ENCODE assay signal across 27 cellular contexts in the genomic region with DNA sequence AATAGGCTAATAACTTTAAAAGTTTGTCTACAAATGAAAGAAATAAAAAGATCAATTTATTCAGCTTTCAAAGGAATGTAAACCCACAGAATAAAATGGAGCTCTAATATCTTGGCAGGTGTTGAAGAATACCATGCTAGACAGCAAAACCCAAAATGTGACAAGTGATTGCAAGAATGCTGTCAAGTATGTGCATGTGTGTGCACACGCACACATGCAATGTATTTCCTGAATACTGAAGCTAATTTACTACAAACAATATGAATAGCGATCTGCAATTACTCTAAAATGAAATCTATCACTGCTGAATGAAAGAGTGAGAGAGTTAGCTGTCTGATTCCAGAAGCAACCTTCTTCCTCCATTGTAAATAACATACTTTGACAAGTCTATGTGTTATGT.
"Had no signal": no experiment of that assay in that cellular context is flagged by ENCODE, and none has a peak within 500 bp of the region (broad histone marks: within the 10 kb centered on the region; RNA-seq: fewer than 3 reads in every experiment).

No MANE protein-coding gene starts in this region.

- ATAC-seq: naive thymus-derived CD8-positive, alpha-beta T cell; natural killer cell treated with Interleukin-12 subunit alpha and Interleukin-12 subunit beta and Interleukin-15 and Interleukin-18, amount 100 ng/mL, for 72 hours; right cardiac atrium; right lobe of liver; stimulated activated effector memory CD8-positive, alpha-beta T cell treated with anti-CD3 and anti-CD28 coated beads, Interleukin-12 subunit alpha, Interleukin-12 subunit beta, amount 100 ng/mL, for 72 hours; stimulated activated naive CD8-positive, alpha-beta T cell treated with anti-CD3 and anti-CD28 coated beads, Interleukin-15, amount 100 ng/mL, for 72 hours; stimulated activated naive CD8-positive, alpha-beta T cell treated with anti-CD3 and anti-CD28 coated beads, Interleukin-15, Interleukin-2, amounts not matched to agents 100 U/mL and 50 U/mL, for 24 hours; upper lobe of right lung had no signal

- H3K36me3 ChIP-seq: neural progenitor cell, ovary, prostate gland, right lobe of liver, sigmoid colon, suprapubic skin, tibial artery, transverse colon, upper lobe of right lung, uterus had no signal

- H3K4me2 ChIP-seq: neural progenitor cell had no signal

- H3K9me3 ChIP-seq: ovary, prostate gland, right lobe of liver, sigmoid colon, suprapubic skin, testis, tibial artery, transverse colon, upper lobe of right lung, uterus had no signal

- H3K27me3 ChIP-seq: neural progenitor cell, ovary, right lobe of liver, sigmoid colon, suprapubic skin, testis, tibial artery, transverse colon, upper lobe of right lung, uterus had no signal

- H3K4me1 ChIP-seq: neural progenitor cell, prostate gland, right lobe of liver, sigmoid colon, suprapubic skin, testis, tibial artery, transverse colon, upper lobe of right lung, uterus had no signal

- H3K9ac ChIP-seq: neural progenitor cell had no signal

- H3K4me3 ChIP-seq: neural progenitor cell, ovary, prostate gland, right lobe of liver, sigmoid colon, suprapubic skin, testis, tibial artery, transverse colon, upper lobe of right lung, uterus had no signal

- FAIRE-seq: small intestine had no signal

- DNase-seq: naive B cell; naive thymus-derived CD8-positive, alpha-beta T cell; nephron progenitor cell; occipital lobe; ovary; right cardiac atrium; right lobe of liver; sigmoid colon; small intestine; stimulated activated CD4-positive, alpha-beta T cell treated with anti-CD3 and anti-CD28 coated beads, Interleukin-15, amount 100 ng/mL, for 24 hours; stimulated activated CD4-positive, alpha-beta T cell treated with anti-CD3 and anti-CD28 coated beads, Interleukin-2, amount 100 ng/mL, for 24 hours; stimulated activated CD4-positive, alpha-beta T cell treated with anti-CD3 and anti-CD28 coated beads, Interleukin-2, amount 100 ng/mL, for 48 hours; stimulated activated CD4-positive, alpha-beta T cell treated with anti-CD3 and anti-CD28 coated beads, Interleukin-4, amount 100 ng/mL, for 24 hours; stimulated activated naive CD4-positive, alpha-beta T cell; stimulated activated naive CD8-positive, alpha-beta T cell treated with anti-CD3 and anti-CD28 coated beads, Interleukin-15, amount 100 ng/mL, for 72 hours; stimulated activated naive CD8-positive, alpha-beta T cell treated with anti-CD3 and anti-CD28 coated beads, Interleukin-15, Interleukin-2, amounts not matched to agents 100 U/mL and 50 U/mL, for 24 hours; substantia nigra; testis; tibial artery; transverse colon; upper lobe of right lung; uterus had no signal

- H3K27ac ChIP-seq: neural progenitor cell, ovary, prostate gland, right lobe of liver, sigmoid colon, suprapubic skin, testis, tibial artery, transverse colon, upper lobe of right lung, uterus had no signal

- H2AFZ ChIP-seq: neural progenitor cell had no signal
